Comparison of ENCODE assay signal across 18 cellular contexts in genomic region chr16:1172651-1173050, GRCh38. TPM values are rescaled to one million over a fixed set of nuclear protein-coding genes. Genes with fewer than 3 reads are reported as not detected.
A peak's percentile ranks its signal among the peaks of the same experiment; 100 is the strongest.
DNase-seq lines count a peak whose midpoint lies in the region; ATAC-seq and TF ChIP-seq lines count a peak whose summit lies in the region.
"Had no signal": no experiment of that assay in that cellular context is flagged by ENCODE, and none has a peak within 500 bp of the region (broad histone marks: within the 10 kb centered on the region; RNA-seq: fewer than 3 reads in every experiment).

No MANE protein-coding gene starts in this region.

- H3K27me3 ChIP-seq in neuronal stem cell (ENCODE audit: control insufficient read depth in 3 of 3, insufficient read depth in 3 of 3, low read depth in 1 of 3, low read length in 3 of 3) (no peaks in the 10 kb centered on the region), stomach smooth muscle (ENCODE audit: control insufficient read depth in 1 of 2, insufficient read depth in 2 of 2, low read length in 2 of 2) (no peaks in the 10 kb centered on the region), vagina (no peaks in the 10 kb centered on the region)

- ATAC-seq in GM21528 (IDR thresholded peaks at IDR 0.05; ENCODE audit: low FRiP score, unreplicated experiment) = no peak

- H3K4me3 Mint-ChIP-seq in T-helper 1 cell treated with Interleukin-12 subunit alpha and Interleukin-12 subunit beta and Interleukin-4 antibody, amounts not matched to agents 30 μg/mL and 1 μg/mL, for 36 hours = no peak overlapping the region
- H3K4me3 Mint-ChIP-seq: CD8-positive, alpha-beta memory T cell had no signal

- H3K4ac ChIP-seq in neuronal stem cell (ENCODE audit: low read length) = no peak overlapping the region

- H3K36me3 ChIP-seq in neuronal stem cell (replicated peaks in 1 of 2; ENCODE audit: control insufficient read depth in 2 of 2, insufficient read depth in 2 of 2, low read length in 2 of 2) (peaks cover 0 to 2% of the 10 kb centered on the region in 2 donors), stomach smooth muscle (ENCODE audit: control insufficient read depth in 2 of 2, insufficient read depth in 2 of 2, low read length in 2 of 2) (no peaks in the 10 kb centered on the region), vagina (no peaks in the 10 kb centered on the region)
- H3K36me3 ChIP-seq: BLaER1 had no signal

- intact Hi-C loops in vagina (cut with DNase I) = no loop called here

- H3K27me3 Mint-ChIP-seq in T-helper 1 cell treated with Interleukin-12 subunit alpha and Interleukin-12 subunit beta and Interleukin-4 antibody, amounts not matched to agents 30 μg/mL and 1 μg/mL, for 36 hours (ENCODE audit: low read depth) = no peaks in the 10 kb centered on the region

- H3K4me1 ChIP-seq in neuronal stem cell (ENCODE audit: control insufficient read depth in 2 of 2, insufficient read depth in 1 of 2, low read depth in 1 of 2, low read length in 2 of 2) = peaks cover 13 to 19% of the 10 kb centered on the region in 2 donors
- H3K4me1 ChIP-seq in stomach smooth muscle (ENCODE audit: control insufficient read depth, insufficient read depth, low read length) = peaks cover 84% of the 10 kb centered on the region
- H3K4me1 ChIP-seq in vagina = peaks cover 9% of the 10 kb centered on the region
- H3K4me1 ChIP-seq: Caco-2 had no signal

- no peak overlapping the region for H3K27ac ChIP-seq in neuronal stem cell (replicated peaks; ENCODE audit: low read length)
- H3K27ac ChIP-seq in stomach smooth muscle (ENCODE audit: low read length) = peak overlapping the region; percentile 91
- no peak overlapping the region for H3K27ac ChIP-seq in vagina
- H3K27ac ChIP-seq: 22Rv1, BLaER1 had no signal

- TF ChIP-seq POLR2A in vagina (IDR thresholded peaks at IDR 0.05) = no peak

- no peaks in the 10 kb centered on the region for H3K9me3 ChIP-seq in neuronal stem cell (replicated peaks in 1 of 2; ENCODE audit: control insufficient read depth in 2 of 2, insufficient read depth in 1 of 2, low read depth in 1 of 2, low read length in 2 of 2)
- no peaks in the 10 kb centered on the region for H3K9me3 ChIP-seq in stomach smooth muscle (ENCODE audit: control insufficient read depth in 2 of 2, low read length in 2 of 2)
- H3K9me3 ChIP-seq in vagina = no peaks in the 10 kb centered on the region
- H3K9me3 ChIP-seq: BLaER1, Caco-2 had no signal

- H3K27ac Mint-ChIP-seq in T-helper 1 cell treated with Interleukin-12 subunit alpha and Interleukin-12 subunit beta and Interleukin-4 antibody, amounts not matched to agents 30 μg/mL and 1 μg/mL, for 36 hours = peak overlapping the region; percentile 41
- H3K27ac Mint-ChIP-seq: CD8-positive, alpha-beta memory T cell had no signal

- no peaks in the 10 kb centered on the region for H3K4me1 Mint-ChIP-seq in T-helper 1 cell treated with Interleukin-12 subunit alpha and Interleukin-12 subunit beta and Interleukin-4 antibody, amounts not matched to agents 30 μg/mL and 1 μg/mL, for 36 hours (ENCODE audit: low read depth)
- H3K4me1 Mint-ChIP-seq: CD8-positive, alpha-beta memory T cell had no signal

- no peak overlapping the region for H2AFZ ChIP-seq in neuronal stem cell (ENCODE audit: low read length)

- no peak overlapping the region for H3K14ac ChIP-seq in neuronal stem cell (ENCODE audit: low read length)

- H3K4me3 ChIP-seq in neuronal stem cell (ENCODE audit: low read length in 2 of 2) (no peak overlapping the region), stomach smooth muscle (ENCODE audit: low read length in 2 of 2) (no peak overlapping the region), vagina (peak overlapping the region in 1 of 2 donors; percentile 19)
- H3K4me3 ChIP-seq: BLaER1 had no signal

- H4K8ac ChIP-seq in neuronal stem cell (ENCODE audit: low read depth, low read length) = no peak overlapping the region

- no CpG with 5 or more reads among the region's 13 CpGs for WGBS in neuronal stem cell (ENCODE audit: extremely low coverage in 2 of 2, insufficient read length in 2 of 2, insufficient replicate concordance in 1 of 2), 2 donors

- no peak for TF ChIP-seq CTCF in vagina (IDR thresholded peaks at IDR 0.05)

- H2BK5ac ChIP-seq in neuronal stem cell (ENCODE audit: low read length) = no peak overlapping the region

- H3K9me3 Mint-ChIP-seq in T-helper 1 cell treated with Interleukin-12 subunit alpha and Interleukin-12 subunit beta and Interleukin-4 antibody, amounts not matched to agents 30 μg/mL and 1 μg/mL, for 36 hours = no peaks in the 10 kb centered on the region
- H3K9me3 Mint-ChIP-seq: CD8-positive, alpha-beta memory T cell had no signal

- H4K91ac ChIP-seq in neuronal stem cell (ENCODE audit: low read depth, low read length, poor library complexity) = no peak overlapping the region

- no peak overlapping the region for H3K9ac ChIP-seq in neuronal stem cell (ENCODE audit: low read depth, low read length, poor library complexity)
- H3K9ac ChIP-seq in stomach smooth muscle (ENCODE audit: low read length in 2 of 2) = no peak overlapping the region
- H3K9ac ChIP-seq: BLaER1 had no signal

- H3K4me2 ChIP-seq in neuronal stem cell (ENCODE audit: insufficient read depth, low read length, poor library complexity, severe bottlenecking) = no peak overlapping the region
- H3K4me2 ChIP-seq: BLaER1 had no signal

- no peak overlapping the region for H3K23ac ChIP-seq in neuronal stem cell (ENCODE audit: low read depth, low read length, poor library complexity)

- no peak overlapping the region for H2BK120ac ChIP-seq in neuronal stem cell (ENCODE audit: low read depth, low read length)

- no peaks in the 10 kb centered on the region for H3K36me3 Mint-ChIP-seq in T-helper 1 cell treated with Interleukin-12 subunit alpha and Interleukin-12 subunit beta and Interleukin-4 antibody, amounts not matched to agents 30 μg/mL and 1 μg/mL, for 36 hours (ENCODE audit: low read depth)
- H3K36me3 Mint-ChIP-seq: CD8-positive, alpha-beta memory T cell had no signal

- peak overlapping the region; percentile 35 for H2AK5ac ChIP-seq in neuronal stem cell (ENCODE audit: low read depth, low read length)

- H3K18ac ChIP-seq in neuronal stem cell (ENCODE audit: low read length) = no peak overlapping the region

- DNase-seq in T-helper 1 cell (no peak), neuronal stem cell (ENCODE audit: low spot score) (no peak), vagina (ENCODE audit: extremely low spot score in 2 of 2) (no peak)
- DNase-seq in central memory CD4-positive, alpha-beta T cell = no peak
- DNase-seq: AML-193; Caco-2; CD8-positive, alpha-beta memory T cell; DND-41; GDM1; GOT3; HCEC 1CT; IMR-90 had no signal

- H2BK15ac ChIP-seq in neuronal stem cell (ENCODE audit: low read length) = no peak overlapping the region

- no peak overlapping the region for H2BK12ac ChIP-seq in neuronal stem cell (ENCODE audit: low read length)

- H3K79me1 ChIP-seq in neuronal stem cell (ENCODE audit: low read depth, low read length) = peaks cover 17% of the 10 kb centered on the region

RNA-seq across cellular contexts. Expression of gene CACNA1H, which starts 19.7 kb away (rescaled TPM):
- polyA plus RNA-seq in neuronal stem cell (2013, experiment 1 of 2) = 21.5 TPM
- 21.7 TPM for polyA plus RNA-seq in neuronal stem cell (2013, experiment 2 of 2)
- 10.8 TPM for total RNA-seq in vagina

RNA-seq across cellular contexts. Expression of gene TPSG1, which starts 52.4 kb away (rescaled TPM):
- not detected for polyA plus RNA-seq in neuronal stem cell (2013, experiment 1 of 2)
- not detected for polyA plus RNA-seq in neuronal stem cell (2013, experiment 2 of 2)
- total RNA-seq in vagina = not detected
- total RNA-seq: Caco-2; CD8-positive, alpha-beta memory T cell; IMR-90 had no signal
- polyA plus RNA-seq: CD8-positive, alpha-beta memory T cell; IMR-90 had no signal

RNA-seq across cellular contexts. Expression of gene TPSB2, which starts 57.3 kb away (rescaled TPM):
- not detected for polyA plus RNA-seq in neuronal stem cell (2013, experiment 1 of 2)
- not detected for polyA plus RNA-seq in neuronal stem cell (2013, experiment 2 of 2)
- total RNA-seq in vagina = 59.7 TPM
- total RNA-seq: Caco-2; CD8-positive, alpha-beta memory T cell; HT-29; IMR-90 had no signal
- polyA plus RNA-seq: CD8-positive, alpha-beta memory T cell; IMR-90 had no signal
